Comparison of ENCODE assay signal across 20 cellular contexts in genomic region chr7:83532229-83532628, GRCh38.
DNase-seq lines count a peak whose midpoint lies in the region; TF ChIP-seq lines count a peak whose summit lies in the region.
"Had no signal": no experiment of that assay in that cellular context is flagged by ENCODE, and none has a peak within 500 bp of the region (broad histone marks: within the 10 kb centered on the region; RNA-seq: fewer than 3 reads in every experiment).

No MANE protein-coding gene starts in this region.

- H3K4me1 ChIP-seq in CD4-positive, alpha-beta memory T cell (ENCODE audit: insufficient read depth, low read length), result no peaks in the 10 kb centered on the region
- H3K4me1 ChIP-seq in ascending aorta, result no peaks in the 10 kb centered on the region
- H3K4me1 ChIP-seq: psoas muscle, uterus had no signal

- H3K27me3 ChIP-seq in CD4-positive, alpha-beta memory T cell (ENCODE audit: insufficient read depth, low read length), result no peaks in the 10 kb centered on the region
- no peaks in the 10 kb centered on the region for H3K27me3 ChIP-seq in ascending aorta
- H3K27me3 ChIP-seq: uterus had no signal

- in situ Hi-C loops in astrocyte of the spinal cord (cut with HindIII; ENCODE audit: low sequenced_read_pairs), result no loop called here

- H3K27ac Mint-ChIP-seq in CD4-positive, alpha-beta memory T cell, result no peak overlapping the region
- H3K27ac Mint-ChIP-seq: activated naive CD4-positive, alpha-beta T cell treated with anti-CD3 and anti-CD28 coated beads for 36 hours; activated T-cell treated with anti-CD3 and anti-CD28 coated beads, Interleukin-2, amount 50 U/mL, for 24 hours; CD4-positive, CD25-positive, alpha-beta regulatory T cell had no signal

- no peaks in the 10 kb centered on the region for H3K9me3 ChIP-seq in CD4-positive, alpha-beta memory T cell (ENCODE audit: control insufficient read depth in 1 of 2, low read length in 2 of 2)
- H3K9me3 ChIP-seq in ascending aorta, result no peaks in the 10 kb centered on the region
- H3K9me3 ChIP-seq: psoas muscle, uterus had no signal

- intact Hi-C loops in CD4-positive, alpha-beta memory T cell (cut with micrococcal nuclease), result no loop called here
- intact Hi-C loops in ascending aorta (cut with DNase I), result no loop called here

- TF ChIP-seq CTCF in astrocyte of the spinal cord (IDR thresholded peaks at IDR 0.05; ENCODE audit: low read depth, low read length) (no peak), ascending aorta (IDR thresholded peaks at IDR 0.05) (no peak)

- H3K36me3 ChIP-seq in CD4-positive, alpha-beta memory T cell (ENCODE audit: insufficient read depth, low read length), result no peaks in the 10 kb centered on the region
- H3K36me3 ChIP-seq in ascending aorta, result no peaks in the 10 kb centered on the region
- H3K36me3 ChIP-seq: uterus had no signal

- no peak overlapping the region for H3K4me3 ChIP-seq in astrocyte of the spinal cord (ENCODE audit: low read depth, low read length)
- no peak overlapping the region for H3K4me3 ChIP-seq in CD4-positive, alpha-beta memory T cell (ENCODE audit: low read length in 2 of 2)
- no peak overlapping the region for H3K4me3 ChIP-seq in ascending aorta
- H3K4me3 ChIP-seq: psoas muscle, uterus had no signal

- CTCF ChIA-PET in CD4-positive, alpha-beta memory T cell (lab: Charles Lee; ENCODE audit: partially characterized antibody), result no interaction called here

- DNase-seq in DMS53 treated with DMSO at 0.1 percent for 48 hours (lab: John Stamatoyannopoulos, UW; ENCODE audit: unreplicated experiment) (peak; percentile 22), LHCN-M2 (ENCODE audit: low read depth) (peak; percentile 31), astrocyte of the spinal cord (ENCODE audit: low read depth, low spot score) (peak; percentile 17), kidney tubule cell (ENCODE audit: low spot score) (peak; percentile 76), ascending aorta (ENCODE audit: low spot score in 2 of 2) (no peak), NCI-H1694 treated with DMSO at 0.1 percent for 48 hours (lab: John Stamatoyannopoulos, UW) (no peak), iPS-NIHi11 (ENCODE audit: low spot score) (no peak)
- no peak for DNase-seq in CD4-positive, alpha-beta memory T cell
- DNase-seq: activated CD4-positive, CD25-positive, alpha-beta regulatory T cell treated with anti-CD3 and anti-CD28 coated beads, Interleukin-2, amount 50 U/mL, for 72 hours; activated CD8-positive, alpha-beta memory T cell treated with anti-CD3 and anti-CD28 coated beads for 24 hours; activated naive CD4-positive, alpha-beta T cell treated with anti-CD3 and anti-CD28 coated beads for 36 hours; activated T-cell treated with anti-CD3 and anti-CD28 coated beads, Interleukin-2, amount 50 U/mL, for 24 hours; CD4-positive, CD25-positive, alpha-beta regulatory T cell; DMS153; effector CD4-positive, alpha-beta T cell; NCI-H1092; NCI-H2081; NCI-H526 treated with DMSO at 0.1 percent for 48 hours; psoas muscle; uterus had no signal

- no peak overlapping the region for H3K27ac ChIP-seq in CD4-positive, alpha-beta memory T cell (ENCODE audit: low read depth, low read length)
- no peak overlapping the region for H3K27ac ChIP-seq in ascending aorta
- H3K27ac ChIP-seq: psoas muscle, uterus had no signal

- no peak overlapping the region for H3K4me3 Mint-ChIP-seq in CD4-positive, alpha-beta memory T cell
- H3K4me3 Mint-ChIP-seq: activated naive CD4-positive, alpha-beta T cell treated with anti-CD3 and anti-CD28 coated beads for 36 hours; activated T-cell treated with anti-CD3 and anti-CD28 coated beads, Interleukin-2, amount 50 U/mL, for 24 hours; CD4-positive, CD25-positive, alpha-beta regulatory T cell had no signal

- peaks cover 0 to 8% (median 2%) of the 10 kb centered on the region in 8 donors for H3K9me3 Mint-ChIP-seq in CD4-positive, alpha-beta memory T cell
- H3K9me3 Mint-ChIP-seq: activated naive CD4-positive, alpha-beta T cell treated with anti-CD3 and anti-CD28 coated beads for 36 hours; activated T-cell treated with anti-CD3 and anti-CD28 coated beads, Interleukin-2, amount 50 U/mL, for 24 hours had no signal

- no peaks in the 10 kb centered on the region for H3K4me1 Mint-ChIP-seq in CD4-positive, alpha-beta memory T cell
- H3K4me1 Mint-ChIP-seq: CD4-positive, CD25-positive, alpha-beta regulatory T cell had no signal

- H3K36me3 Mint-ChIP-seq in CD4-positive, alpha-beta memory T cell, result no peaks in the 10 kb centered on the region
- H3K36me3 Mint-ChIP-seq: CD4-positive, CD25-positive, alpha-beta regulatory T cell had no signal

- no peaks in the 10 kb centered on the region for H3K27me3 Mint-ChIP-seq in CD4-positive, alpha-beta memory T cell
- H3K27me3 Mint-ChIP-seq: activated T-cell treated with anti-CD3 and anti-CD28 coated beads, Interleukin-2, amount 50 U/mL, for 24 hours; CD4-positive, CD25-positive, alpha-beta regulatory T cell had no signal

- POLR2A ChIA-PET in CD4-positive, alpha-beta memory T cell (lab: Charles Lee; ENCODE audit: partially characterized antibody), result no interaction called here

Comparison
In these comparisons a context has a peak if more than half of its experiments do, and no peak if none do; other contexts are left out.
1. DNase-seq: peak in DMS53 treated with DMSO at 0.1 percent for 48 hours (single experiment), LHCN-M2 (single experiment), astrocyte of the spinal cord (single experiment) and kidney tubule cell (single experiment); none in CD4-positive, alpha-beta memory T cell (0 of 5), ascending aorta (0 of 2), NCI-H1694 treated with DMSO at 0.1 percent for 48 hours (single experiment) and iPS-NIHi11 (single experiment).